ENCODE assay signal across 1 cellular context in the genomic region with DNA sequence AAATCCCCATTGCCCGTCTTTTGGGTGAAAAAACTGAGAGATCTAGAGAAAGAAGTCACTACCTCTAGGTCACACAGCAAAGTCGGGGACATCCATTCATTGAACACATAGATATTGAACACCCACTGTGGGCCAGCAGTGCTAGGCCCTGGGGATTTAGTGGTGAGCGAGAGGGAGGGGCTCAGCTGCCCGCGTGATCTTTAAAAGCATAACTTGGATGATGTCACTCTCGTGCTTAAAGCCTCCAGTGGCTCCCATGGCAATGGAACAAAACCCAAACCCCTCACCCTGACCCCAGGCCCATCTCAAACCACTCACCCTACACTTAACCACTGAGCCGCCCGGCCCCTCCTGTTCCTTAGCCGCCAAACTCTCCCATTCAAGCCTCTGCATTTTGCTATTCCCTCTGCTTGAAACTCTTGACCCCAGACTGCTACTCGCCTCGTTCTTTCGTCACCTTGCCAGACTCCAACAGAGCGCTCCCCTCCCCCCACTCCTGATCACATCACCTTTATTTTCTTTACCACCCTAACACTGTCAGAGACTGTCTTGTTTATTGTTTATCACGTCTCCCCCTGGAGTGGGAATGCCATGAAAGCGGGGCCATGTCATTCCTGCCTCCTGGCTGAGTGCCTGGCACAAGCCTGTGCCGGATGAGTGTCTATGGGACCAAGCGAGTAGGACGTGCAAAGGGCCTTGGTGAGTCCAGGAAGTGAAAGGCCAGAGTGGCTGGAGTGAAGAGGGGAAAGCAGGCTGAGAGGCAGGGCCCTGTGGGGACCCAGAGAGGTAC.
TF ChIP-seq lines count a peak whose summit lies in the region.

No MANE protein-coding gene starts in this region.

TF ChIP-seq in HepG2, 621 proteins besides CTCF, POLR2A, EP300 and RAD21 (continued from another document and continues in another):
- TF ChIP-seq, protein P1, sequence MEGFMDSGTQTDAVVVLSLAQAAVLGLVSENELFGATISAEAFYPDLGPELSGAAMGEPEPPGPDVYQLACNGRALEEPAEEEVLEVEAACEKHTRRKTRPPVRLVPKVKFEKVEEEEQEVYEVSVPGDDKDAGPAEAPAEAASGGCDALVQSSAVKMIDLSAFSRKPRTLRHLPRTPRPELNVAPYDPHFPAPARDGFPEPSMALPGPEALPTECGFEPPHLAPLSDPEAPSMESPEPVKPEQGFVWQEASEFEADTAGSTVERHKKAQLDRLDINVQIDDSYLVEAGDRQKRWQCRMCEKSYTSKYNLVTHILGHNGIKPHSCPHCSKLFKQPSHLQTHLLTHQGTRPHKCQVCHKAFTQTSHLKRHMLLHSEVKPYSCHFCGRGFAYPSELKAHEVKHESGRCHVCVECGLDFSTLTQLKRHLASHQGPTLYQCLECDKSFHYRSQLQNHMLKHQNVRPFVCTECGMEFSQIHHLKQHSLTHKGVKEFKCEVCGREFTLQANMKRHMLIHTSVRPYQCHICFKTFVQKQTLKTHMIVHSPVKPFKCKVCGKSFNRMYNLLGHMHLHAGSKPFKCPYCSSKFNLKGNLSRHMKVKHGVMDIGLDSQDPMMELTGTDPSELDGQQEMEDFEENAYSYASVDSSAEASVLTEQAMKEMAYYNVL (CRISPR knock-in tag; IDR thresholded peaks at IDR 0.05; ENCODE audit: borderline replicate concordance) = no peak
- peak; percentile 27; the same call in 1 of the 2 replicates for TF ChIP-seq ETV5 (CRISPR knock-in tag; IDR thresholded peaks at IDR 0.05; ENCODE audit: borderline replicate concordance)
- TF ChIP-seq, protein P2, sequence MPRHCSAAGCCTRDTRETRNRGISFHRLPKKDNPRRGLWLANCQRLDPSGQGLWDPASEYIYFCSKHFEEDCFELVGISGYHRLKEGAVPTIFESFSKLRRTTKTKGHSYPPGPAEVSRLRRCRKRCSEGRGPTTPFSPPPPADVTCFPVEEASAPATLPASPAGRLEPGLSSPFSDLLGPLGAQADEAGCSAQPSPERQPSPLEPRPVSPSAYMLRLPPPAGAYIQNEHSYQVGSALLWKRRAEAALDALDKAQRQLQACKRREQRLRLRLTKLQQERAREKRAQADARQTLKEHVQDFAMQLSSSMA (CRISPR knock-in tag; IDR thresholded peaks at IDR 0.05) = 0 out of 2 replicates have a peak, but pooled peaks have one; percentile 74
- TF ChIP-seq, protein P3, sequence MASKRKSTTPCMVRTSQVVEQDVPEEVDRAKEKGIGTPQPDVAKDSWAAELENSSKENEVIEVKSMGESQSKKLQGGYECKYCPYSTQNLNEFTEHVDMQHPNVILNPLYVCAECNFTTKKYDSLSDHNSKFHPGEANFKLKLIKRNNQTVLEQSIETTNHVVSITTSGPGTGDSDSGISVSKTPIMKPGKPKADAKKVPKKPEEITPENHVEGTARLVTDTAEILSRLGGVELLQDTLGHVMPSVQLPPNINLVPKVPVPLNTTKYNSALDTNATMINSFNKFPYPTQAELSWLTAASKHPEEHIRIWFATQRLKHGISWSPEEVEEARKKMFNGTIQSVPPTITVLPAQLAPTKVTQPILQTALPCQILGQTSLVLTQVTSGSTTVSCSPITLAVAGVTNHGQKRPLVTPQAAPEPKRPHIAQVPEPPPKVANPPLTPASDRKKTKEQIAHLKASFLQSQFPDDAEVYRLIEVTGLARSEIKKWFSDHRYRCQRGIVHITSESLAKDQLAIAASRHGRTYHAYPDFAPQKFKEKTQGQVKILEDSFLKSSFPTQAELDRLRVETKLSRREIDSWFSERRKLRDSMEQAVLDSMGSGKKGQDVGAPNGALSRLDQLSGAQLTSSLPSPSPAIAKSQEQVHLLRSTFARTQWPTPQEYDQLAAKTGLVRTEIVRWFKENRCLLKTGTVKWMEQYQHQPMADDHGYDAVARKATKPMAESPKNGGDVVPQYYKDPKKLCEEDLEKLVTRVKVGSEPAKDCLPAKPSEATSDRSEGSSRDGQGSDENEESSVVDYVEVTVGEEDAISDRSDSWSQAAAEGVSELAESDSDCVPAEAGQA (IDR thresholded peaks at IDR 0.05; ENCODE audit: low read depth) = no peak
- TF ChIP-seq, protein P3 (CRISPR knock-in tag; IDR thresholded peaks at IDR 0.05; ENCODE audit: borderline replicate concordance) = no peak
- TF ChIP-seq MTA1 (CRISPR knock-in tag; IDR thresholded peaks at IDR 0.05; ENCODE audit: borderline replicate concordance) = 0 out of 2 replicates have a peak, but pooled peaks have one; percentile 36
- TF ChIP-seq TEAD3 (CRISPR knock-in tag; optimal IDR thresholded peaks at IDR 0.05; ENCODE audit: borderline replicate concordance) = peak; percentile 11
- TF ChIP-seq ZNF781 (CRISPR knock-in tag; IDR thresholded peaks at IDR 0.05; ENCODE audit: borderline replicate concordance, not compliant biosample characterization) = no peak
- TF ChIP-seq RXRA (CRISPR knock-in tag; IDR thresholded peaks at IDR 0.05) = peak; percentile 52; the same call in 1 of the 2 replicates
- TF ChIP-seq, protein P4, sequence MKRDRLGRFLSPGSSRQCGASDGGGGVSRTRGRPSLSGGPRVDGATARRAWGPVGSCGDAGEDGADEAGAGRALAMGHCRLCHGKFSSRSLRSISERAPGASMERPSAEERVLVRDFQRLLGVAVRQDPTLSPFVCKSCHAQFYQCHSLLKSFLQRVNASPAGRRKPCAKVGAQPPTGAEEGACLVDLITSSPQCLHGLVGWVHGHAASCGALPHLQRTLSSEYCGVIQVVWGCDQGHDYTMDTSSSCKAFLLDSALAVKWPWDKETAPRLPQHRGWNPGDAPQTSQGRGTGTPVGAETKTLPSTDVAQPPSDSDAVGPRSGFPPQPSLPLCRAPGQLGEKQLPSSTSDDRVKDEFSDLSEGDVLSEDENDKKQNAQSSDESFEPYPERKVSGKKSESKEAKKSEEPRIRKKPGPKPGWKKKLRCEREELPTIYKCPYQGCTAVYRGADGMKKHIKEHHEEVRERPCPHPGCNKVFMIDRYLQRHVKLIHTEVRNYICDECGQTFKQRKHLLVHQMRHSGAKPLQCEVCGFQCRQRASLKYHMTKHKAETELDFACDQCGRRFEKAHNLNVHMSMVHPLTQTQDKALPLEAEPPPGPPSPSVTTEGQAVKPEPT (CRISPR knock-in tag; IDR thresholded peaks at IDR 0.05; ENCODE audit: low read depth) = 0 out of 2 replicates have a peak, but pooled peaks have one; percentile 25
- no peak for TF ChIP-seq ZNF646 (CRISPR knock-in tag; IDR thresholded peaks at IDR 0.05)
- TF ChIP-seq JUNB (CRISPR knock-in tag; IDR thresholded peaks at IDR 0.05; ENCODE audit: borderline replicate concordance) = no peak
- no peak for TF ChIP-seq SIN3B (IDR thresholded peaks at IDR 0.05; ENCODE audit: low read length)
- no peak for TF ChIP-seq ZNF878 (CRISPR knock-in tag; IDR thresholded peaks at IDR 0.05)
- TF ChIP-seq ZNF891 (CRISPR knock-in tag; IDR thresholded peaks at IDR 0.05) = no peak
- 0 out of 2 replicates have a peak, but pooled peaks have one; percentile 20 for TF ChIP-seq FOXK1 (CRISPR knock-in tag; IDR thresholded peaks at IDR 0.05; ENCODE audit: borderline replicate concordance, low read depth)
- TF ChIP-seq HMG20A (CRISPR knock-in tag; IDR thresholded peaks at IDR 0.05; ENCODE audit: borderline replicate concordance) = no peak
- no peak for TF ChIP-seq MYC (CRISPR knock-in tag; IDR thresholded peaks at IDR 0.05; ENCODE audit: borderline replicate concordance)
- no peak for TF ChIP-seq ZSCAN21 (CRISPR knock-in tag; IDR thresholded peaks at IDR 0.05; ENCODE audit: borderline replicate concordance)
- TF ChIP-seq SIX1 (CRISPR knock-in tag; IDR thresholded peaks at IDR 0.05; ENCODE audit: borderline replicate concordance) = no peak
- no peak for TF ChIP-seq ZNF615 (CRISPR knock-in tag; IDR thresholded peaks at IDR 0.05; ENCODE audit: borderline replicate concordance)
- peak; percentile 67; the same call in 1 of the 2 replicates for TF ChIP-seq KDM2A (CRISPR knock-in tag; IDR thresholded peaks at IDR 0.05; ENCODE audit: borderline replicate concordance, low read depth)
- TF ChIP-seq, protein P5, sequence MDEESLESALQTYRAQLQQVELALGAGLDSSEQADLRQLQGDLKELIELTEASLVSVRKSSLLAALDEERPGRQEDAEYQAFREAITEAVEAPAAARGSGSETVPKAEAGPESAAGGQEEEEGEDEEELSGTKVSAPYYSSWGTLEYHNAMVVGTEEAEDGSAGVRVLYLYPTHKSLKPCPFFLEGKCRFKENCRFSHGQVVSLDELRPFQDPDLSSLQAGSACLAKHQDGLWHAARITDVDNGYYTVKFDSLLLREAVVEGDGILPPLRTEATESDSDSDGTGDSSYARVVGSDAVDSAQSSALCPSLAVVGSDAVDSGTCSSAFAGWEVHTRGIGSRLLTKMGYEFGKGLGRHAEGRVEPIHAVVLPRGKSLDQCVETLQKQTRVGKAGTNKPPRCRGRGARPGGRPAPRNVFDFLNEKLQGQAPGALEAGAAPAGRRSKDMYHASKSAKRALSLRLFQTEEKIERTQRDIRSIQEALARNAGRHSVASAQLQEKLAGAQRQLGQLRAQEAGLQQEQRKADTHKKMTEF (CRISPR knock-in tag; IDR thresholded peaks at IDR 0.05) = no peak
- no peak for TF ChIP-seq ZNF629 (CRISPR knock-in tag; conservative IDR thresholded peaks at IDR 0.05)
- no peak for TF ChIP-seq KLF9 (CRISPR knock-in tag; IDR thresholded peaks at IDR 0.05; ENCODE audit: low read depth)
- TF ChIP-seq ZMYM4 (CRISPR knock-in tag; IDR thresholded peaks at IDR 0.05) = no peak
- TF ChIP-seq GTF2F1 (IDR thresholded peaks at IDR 0.05; ENCODE audit: low read length) = no peak
- TF ChIP-seq ZFAT (CRISPR knock-in tag; conservative IDR thresholded peaks at IDR 0.05) = no peak
- TF ChIP-seq, protein P6, sequence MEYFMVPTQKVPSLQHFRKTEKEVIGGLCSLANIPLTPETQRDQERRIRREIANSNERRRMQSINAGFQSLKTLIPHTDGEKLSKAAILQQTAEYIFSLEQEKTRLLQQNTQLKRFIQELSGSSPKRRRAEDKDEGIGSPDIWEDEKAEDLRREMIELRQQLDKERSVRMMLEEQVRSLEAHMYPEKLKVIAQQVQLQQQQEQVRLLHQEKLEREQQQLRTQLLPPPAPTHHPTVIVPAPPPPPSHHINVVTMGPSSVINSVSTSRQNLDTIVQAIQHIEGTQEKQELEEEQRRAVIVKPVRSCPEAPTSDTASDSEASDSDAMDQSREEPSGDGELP (IDR thresholded peaks at IDR 0.05; ENCODE audit: borderline replicate concordance, low read depth) = no peak
- TF ChIP-seq ZNF441 (CRISPR knock-in tag; IDR thresholded peaks at IDR 0.05; ENCODE audit: borderline replicate concordance) = no peak
